In the genomic region with DNA sequence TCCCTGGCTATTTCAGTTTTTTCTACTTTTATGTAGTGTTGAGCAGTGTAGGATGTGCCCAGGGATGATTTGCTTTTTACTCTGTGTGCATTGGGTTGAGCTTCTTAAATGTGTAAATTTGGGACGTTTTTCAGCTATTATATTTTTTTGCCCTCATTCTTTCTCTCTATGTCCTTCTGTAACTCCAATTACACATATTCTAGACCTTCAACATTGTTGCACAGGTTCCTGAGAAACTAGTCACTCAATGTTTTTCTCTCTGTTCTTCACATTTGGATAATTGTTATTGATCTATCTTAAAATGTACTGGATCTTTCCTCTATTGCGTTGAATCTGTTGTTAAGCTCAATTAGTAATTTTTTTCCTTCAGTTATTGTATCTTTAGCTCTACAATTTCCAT, we compare ENCODE assay signal across 35 cellular contexts.
"Had no signal": no experiment of that assay in that cellular context is flagged by ENCODE, and none has a peak within 500 bp of the region (broad histone marks: within the 10 kb centered on the region; RNA-seq: fewer than 3 reads in every experiment).

No MANE protein-coding gene starts in this region.

- H3K4me3 ChIP-seq: MG63 had no signal

- H3K27me3 ChIP-seq: MG63 had no signal

- DNase-seq: Karpas-422, Kasumi-1, MG63, MM.1S, MV-4-11, NCI-H1048, NCI-H1092, NCI-H1092 treated with DMSO at 0.1 percent for 48 hours, NCI-H1105, NCI-H1105 treated with DMSO at 0.1 percent for 48 hours, NCI-H1417, NCI-H1417 treated with DMSO at 0.1 percent for 48 hours, NCI-H1436, NCI-H1436 treated with DMSO at 0.1 percent for 48 hours, NCI-H146, NCI-H1694, NCI-H1694 treated with DMSO at 0.1 percent for 48 hours, NCI-H187, NCI-H187 treated with DMSO at 0.1 percent for 48 hours, NCI-H1930, NCI-H2029, NCI-H2029 treated with DMSO at 0.1 percent for 48 hours, NCI-H2081, NCI-H2081 treated with DMSO at 0.1 percent for 48 hours, NCI-H2107, NCI-H2171, NCI-H2171 treated with DMSO at 0.1 percent for 48 hours, NCI-H2227 treated with DMSO at 0.1 percent for 48 hours, NCI-H226, NCI-H345, NCI-H446, NCI-H446 treated with DMSO at 0.1 percent for 48 hours, NCI-H510A, NCI-H510A treated with DMSO at 0.1 percent for 48 hours, NCI-H524 had no signal
